1 cellular context compared by ENCODE assay signal in the genomic region with DNA sequence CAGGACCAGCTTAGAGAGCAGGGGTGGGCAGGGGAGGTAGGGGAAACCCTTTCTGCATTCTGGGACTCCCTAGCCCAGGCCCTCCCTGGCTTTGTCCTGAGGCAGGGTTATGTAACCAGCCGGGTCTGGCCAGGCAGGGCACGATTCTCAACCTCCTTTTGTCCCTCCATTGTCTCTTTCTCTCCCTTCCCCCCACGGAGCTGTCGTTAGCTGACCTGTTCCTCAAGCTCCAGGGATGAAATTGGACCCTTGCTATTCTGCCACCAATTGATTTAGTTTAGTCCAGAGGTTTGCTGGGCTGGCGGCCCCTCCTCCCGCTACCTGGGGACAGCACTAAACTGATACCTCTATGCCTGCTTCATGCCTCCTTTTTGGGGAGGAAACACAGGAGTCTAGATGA.
A peak's percentile ranks its signal among the peaks of the same experiment; 100 is the strongest.
TF ChIP-seq lines count a peak whose summit lies in the region.

No MANE protein-coding gene starts in this region.

TF ChIP-seq in HEK293, 187 proteins besides CTCF, POLR2A, EP300 and RAD21:
- TF ChIP-seq, protein P1, sequence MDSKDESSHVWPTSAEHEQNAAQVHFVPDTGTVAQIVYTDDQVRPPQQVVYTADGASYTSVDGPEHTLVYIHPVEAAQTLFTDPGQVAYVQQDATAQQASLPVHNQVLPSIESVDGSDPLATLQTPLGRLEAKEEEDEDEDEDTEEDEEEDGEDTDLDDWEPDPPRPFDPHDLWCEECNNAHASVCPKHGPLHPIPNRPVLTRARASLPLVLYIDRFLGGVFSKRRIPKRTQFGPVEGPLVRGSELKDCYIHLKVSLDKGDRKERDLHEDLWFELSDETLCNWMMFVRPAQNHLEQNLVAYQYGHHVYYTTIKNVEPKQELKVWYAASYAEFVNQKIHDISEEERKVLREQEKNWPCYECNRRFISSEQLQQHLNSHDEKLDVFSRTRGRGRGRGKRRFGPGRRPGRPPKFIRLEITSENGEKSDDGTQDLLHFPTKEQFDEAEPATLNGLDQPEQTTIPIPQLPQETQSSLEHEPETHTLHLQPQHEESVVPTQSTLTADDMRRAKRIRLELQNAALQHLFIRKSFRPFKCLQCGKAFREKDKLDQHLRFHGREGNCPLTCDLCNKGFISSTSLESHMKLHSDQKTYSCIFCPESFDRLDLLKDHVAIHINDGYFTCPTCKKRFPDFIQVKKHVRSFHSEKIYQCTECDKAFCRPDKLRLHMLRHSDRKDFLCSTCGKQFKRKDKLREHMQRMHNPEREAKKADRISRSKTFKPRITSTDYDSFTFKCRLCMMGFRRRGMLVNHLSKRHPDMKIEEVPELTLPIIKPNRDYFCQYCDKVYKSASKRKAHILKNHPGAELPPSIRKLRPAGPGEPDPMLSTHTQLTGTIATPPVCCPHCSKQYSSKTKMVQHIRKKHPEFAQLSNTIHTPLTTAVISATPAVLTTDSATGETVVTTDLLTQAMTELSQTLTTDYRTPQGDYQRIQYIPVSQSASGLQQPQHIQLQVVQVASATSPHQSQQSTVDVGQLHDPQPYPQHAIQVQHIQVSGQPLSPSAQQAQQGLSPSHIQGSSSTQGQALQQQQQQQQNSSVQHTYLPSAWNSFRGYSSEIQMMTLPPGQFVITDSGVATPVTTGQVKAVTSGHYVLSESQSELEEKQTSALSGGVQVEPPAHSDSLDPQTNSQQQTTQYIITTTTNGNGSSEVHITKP (tag by site-specific recombination; IDR thresholded peaks at IDR 0.05) = peak; percentile 86
- no peak for TF ChIP-seq ZNF423 (tag by site-specific recombination; IDR thresholded peaks at IDR 0.05)
- TF ChIP-seq PRDM2 (tag by site-specific recombination; IDR thresholded peaks at IDR 0.05; ENCODE audit: borderline replicate concordance) = no peak
